ENCODE assay signal across 14 cellular contexts in the genomic region with DNA sequence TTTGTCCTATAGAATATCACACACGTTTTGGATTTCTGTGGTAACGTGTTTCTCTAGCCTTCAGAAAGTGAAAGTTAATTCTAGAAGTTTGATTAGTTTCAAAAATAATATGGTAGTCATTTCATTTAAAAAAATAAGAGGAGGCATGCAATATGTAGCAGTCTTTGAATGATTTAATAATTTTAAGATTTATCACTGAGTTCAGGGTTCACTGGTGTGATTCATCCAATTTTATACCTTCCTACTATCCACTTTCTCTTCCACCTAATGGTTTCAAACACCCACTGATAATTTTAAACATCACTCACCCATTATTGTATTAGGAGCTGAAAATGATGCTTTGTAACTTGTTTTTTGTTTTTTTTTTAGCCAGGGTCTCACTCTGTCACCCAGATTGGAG.
DNase-seq lines count a peak whose midpoint lies in the region; ATAC-seq and TF ChIP-seq lines count a peak whose summit lies in the region.
"Had no signal": no experiment of that assay in that cellular context is flagged by ENCODE, and none has a peak within 500 bp of the region (broad histone marks: within the 10 kb centered on the region; RNA-seq: fewer than 3 reads in every experiment).

No MANE protein-coding gene starts in this region.

- H3K27ac ChIP-seq in 22Rv1, result peak overlapping the region; percentile 19
- no peak overlapping the region for H3K27ac ChIP-seq in ACC112 (ENCODE audit: low read depth, low read length)
- H3K27ac ChIP-seq: A549, BLaER1 had no signal

- TF ChIP-seq CTCF in 22Rv1 (IDR thresholded peaks at IDR 0.05), result no peak

- peaks cover 10% of the 10 kb centered on the region for H3K4me1 Mint-ChIP-seq in stimulated activated effector memory CD8-positive, alpha-beta T cell treated with anti-CD3 and anti-CD28 coated beads, Interleukin-12 subunit alpha, Interleukin-12 subunit beta, amount 100 ng/mL, for 72 hours
- H3K4me1 Mint-ChIP-seq: CD14-positive monocyte, H9 had no signal

- H3K27ac Mint-ChIP-seq in stimulated activated effector memory CD8-positive, alpha-beta T cell treated with anti-CD3 and anti-CD28 coated beads, Interleukin-12 subunit alpha, Interleukin-12 subunit beta, amount 100 ng/mL, for 72 hours, result peak overlapping the region; percentile 46
- H3K27ac Mint-ChIP-seq: CD4-positive, alpha-beta memory T cell had no signal

- no peak overlapping the region for H3K4me3 Mint-ChIP-seq in stimulated activated effector memory CD8-positive, alpha-beta T cell treated with anti-CD3 and anti-CD28 coated beads, Interleukin-12 subunit alpha, Interleukin-12 subunit beta, amount 100 ng/mL, for 72 hours
- H3K4me3 Mint-ChIP-seq: CD14-positive monocyte, H9 had no signal

- ATAC-seq in stimulated activated effector memory CD8-positive, alpha-beta T cell treated with anti-CD3 and anti-CD28 coated beads, Interleukin-12 subunit alpha, Interleukin-12 subunit beta, amount 100 ng/mL, for 72 hours, result no peak
- no peak for ATAC-seq in GM18873 (IDR thresholded peaks at IDR 0.05; ENCODE audit: low FRiP score, unreplicated experiment)
- ATAC-seq: A549 had no signal

- H3K36me3 Mint-ChIP-seq in stimulated activated effector memory CD8-positive, alpha-beta T cell treated with anti-CD3 and anti-CD28 coated beads, Interleukin-12 subunit alpha, Interleukin-12 subunit beta, amount 100 ng/mL, for 72 hours, result peaks cover 4% of the 10 kb centered on the region

- H3K4me3 ChIP-seq in ACC112 (ENCODE audit: low read depth, low read length), result 0 out of 2 replicates have a peak overlapping the region, but pooled peaks have one; percentile 24
- H3K4me3 ChIP-seq: A549, BLaER1 had no signal

- H3K9me3 Mint-ChIP-seq in stimulated activated effector memory CD8-positive, alpha-beta T cell treated with anti-CD3 and anti-CD28 coated beads, Interleukin-12 subunit alpha, Interleukin-12 subunit beta, amount 100 ng/mL, for 72 hours, result peaks cover 18% of the 10 kb centered on the region

- DNase-seq in fibroblast of peridontal ligament (ENCODE audit: extremely low read depth), result peak; percentile 22
- no peak for DNase-seq in stimulated activated effector memory CD8-positive, alpha-beta T cell treated with anti-CD3 and anti-CD28 coated beads, Interleukin-12 subunit alpha, Interleukin-12 subunit beta, amount 100 ng/mL, for 72 hours (ENCODE audit: low spot score in 2 of 2)
- DNase-seq in effector CD8-positive, alpha-beta T cell (lab: John Stamatoyannopoulos, UW), result no peak
- DNase-seq: CD4-positive, alpha-beta memory T cell; DMS153; DMS79; GDM1; H9 had no signal

- H3K27me3 ChIP-seq in ACC112 (ENCODE audit: insufficient read depth, low read length), result no peaks in the 10 kb centered on the region
- H3K27me3 ChIP-seq: BLaER1 had no signal

- no peak overlapping the region for H2AFZ ChIP-seq in ACC112 (ENCODE audit: low read length, unreplicated experiment)

- 0 out of 2 replicates have a peak, but pooled peaks cover 3% of the 10 kb centered on the region for H3K36me3 ChIP-seq in ACC112 (ENCODE audit: insufficient read depth, low read length)

- H3K4me1 ChIP-seq in ACC112 (ENCODE audit: control insufficient read depth, insufficient read depth, low read length, unreplicated experiment), result no peaks in the 10 kb centered on the region
- H3K4me1 ChIP-seq: BLaER1 had no signal

- no peaks in the 10 kb centered on the region for H3K79me2 ChIP-seq in ACC112 (ENCODE audit: control insufficient read depth, insufficient read depth, low read length, unreplicated experiment)
